16 cellular contexts compared by ENCODE assay signal in the genomic region with DNA sequence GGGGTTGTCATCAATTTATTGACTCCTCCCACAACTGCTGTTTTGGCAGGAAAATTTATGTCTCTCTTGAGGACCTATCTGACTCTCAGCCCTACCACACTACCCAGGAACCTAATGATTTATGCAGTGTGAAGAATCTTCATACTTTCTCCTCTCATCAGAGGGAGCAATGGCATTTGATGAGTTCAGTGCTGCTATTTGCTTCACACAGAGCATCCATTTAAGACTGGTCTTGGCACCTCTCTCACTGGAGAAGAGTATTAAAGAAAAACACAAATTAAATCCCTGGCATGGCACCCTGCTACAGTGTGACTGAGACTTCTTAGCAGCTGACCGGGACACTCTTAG.
DNase-seq lines count a peak whose midpoint lies in the region; ATAC-seq and TF ChIP-seq lines count a peak whose summit lies in the region.
"Had no signal": no experiment of that assay in that cellular context is flagged by ENCODE, and none has a peak within 500 bp of the region (broad histone marks: within the 10 kb centered on the region; RNA-seq: fewer than 3 reads in every experiment).

No MANE protein-coding gene starts in this region.

- H3K4me3 ChIP-seq in neural progenitor cell, result no peak overlapping the region

- peaks cover 16% of the 10 kb centered on the region for H3F3A ChIP-seq in neural progenitor cell (ENCODE audit: low read depth)

- H4K20me1 ChIP-seq in neural progenitor cell (ENCODE audit: low read depth), result no peaks in the 10 kb centered on the region

- no peaks in the 10 kb centered on the region for H3K9me3 ChIP-seq in neural progenitor cell (ENCODE audit: low read depth)

- H3K79me2 ChIP-seq in neural progenitor cell (ENCODE audit: low read depth), result no peaks in the 10 kb centered on the region

- H3K4me3 Mint-ChIP-seq in brain, result no peak overlapping the region
- peak overlapping the region; percentile 19 for H3K4me3 Mint-ChIP-seq in neural progenitor cell
- H3K4me3 Mint-ChIP-seq: B cell; CD4-positive, CD25-positive, alpha-beta regulatory T cell had no signal

- H3K9ac ChIP-seq in neural progenitor cell, result no peak overlapping the region

- H3K36me3 Mint-ChIP-seq in brain (no peaks in the 10 kb centered on the region), neural progenitor cell (no peaks in the 10 kb centered on the region)
- H3K36me3 Mint-ChIP-seq: CD4-positive, CD25-positive, alpha-beta regulatory T cell had no signal

- H3K27ac ChIP-seq in neural progenitor cell, result no peak overlapping the region

- TF ChIP-seq CTCF in brain (conservative IDR thresholded peaks at IDR 0.05), result no peak
- TF ChIP-seq CTCF in neural progenitor cell (IDR thresholded peaks at IDR 0.05), result no peak

- peak; percentile 38 for ATAC-seq in GM18520 (IDR thresholded peaks at IDR 0.05; ENCODE audit: unreplicated experiment)
- ATAC-seq in HG02588 (IDR thresholded peaks at IDR 0.05; ENCODE audit: unreplicated experiment), result no peak
- ATAC-seq in GM19467 (IDR thresholded peaks at IDR 0.05; ENCODE audit: unreplicated experiment), result no peak

- H2AFZ ChIP-seq in neural progenitor cell (replicated peaks), result no peak overlapping the region

- H3K27me3 Mint-ChIP-seq in brain, result peaks cover 16% of the 10 kb centered on the region
- peaks cover 2% of the 10 kb centered on the region for H3K27me3 Mint-ChIP-seq in neural progenitor cell (ENCODE audit: insufficient read depth, low read depth)

- H3K27me3 ChIP-seq in neural progenitor cell, result no peaks in the 10 kb centered on the region

- no peak for DNase-seq in neural progenitor cell (ENCODE audit: low spot score)
- DNase-seq in NCI-H187 (lab: John Stamatoyannopoulos, UW), result no peak
- DNase-seq in activated CD8-positive, alpha-beta memory T cell treated with anti-CD3 and anti-CD28 coated beads for 24 hours, result no peak
- DNase-seq: CD4-positive, CD25-positive, alpha-beta regulatory T cell; COR-L47; GDM1; MV-4-11; NCI-H187 treated with DMSO at 0.1 percent for 48 hours; NCI-H748 treated with DMSO at 0.1 percent for 48 hours; NK-92 treated with Interleukin-12 subunit alpha and Interleukin-12 subunit beta, amount 100 ng/mL, for 24 hours; SW 1271 had no signal

- no peaks in the 10 kb centered on the region for H3K36me3 ChIP-seq in neural progenitor cell

- H3K4me1 Mint-ChIP-seq in brain, result peaks cover 61% of the 10 kb centered on the region
- H3K4me1 Mint-ChIP-seq in neural progenitor cell, result peaks cover 70% of the 10 kb centered on the region
- H3K4me1 Mint-ChIP-seq: CD4-positive, CD25-positive, alpha-beta regulatory T cell had no signal

- peaks cover 44% of the 10 kb centered on the region for H3K4me1 ChIP-seq in neural progenitor cell

- H3K27ac Mint-ChIP-seq in brain, result peak overlapping the region in 3 of 5 experiments; percentile 46 to 64 (median 57)
- H3K27ac Mint-ChIP-seq in neural progenitor cell, result peak overlapping the region; percentile 61
- H3K27ac Mint-ChIP-seq: B cell; CD4-positive, CD25-positive, alpha-beta regulatory T cell had no signal

- H3K9me3 Mint-ChIP-seq in brain (no peaks in the 10 kb centered on the region), neural progenitor cell (no peaks in the 10 kb centered on the region)

- H3K4me2 ChIP-seq in neural progenitor cell, result peak overlapping the region; percentile 15
